In the genomic region with DNA sequence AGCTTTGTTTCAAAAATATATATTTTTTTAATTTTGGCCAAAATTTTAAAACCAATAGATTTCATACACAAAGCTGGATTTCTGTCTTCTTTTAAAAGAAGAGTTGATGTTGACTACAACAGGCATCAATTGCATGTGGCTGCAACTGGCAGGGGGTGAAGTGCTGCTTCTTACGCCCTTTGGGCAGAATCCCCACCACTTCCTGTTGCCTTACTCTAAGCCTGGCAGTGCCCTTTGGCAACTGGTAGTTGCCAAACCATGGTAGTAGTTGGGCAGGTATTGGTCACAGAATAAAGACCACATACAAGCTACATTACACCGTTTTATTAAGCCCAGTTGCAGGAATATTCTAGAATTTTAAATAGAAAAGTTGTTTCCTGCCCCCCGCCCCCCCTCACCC, we compare ENCODE assay signal across 25 cellular contexts. TPM values are rescaled to one million over a fixed set of nuclear protein-coding genes. Genes with fewer than 3 reads are reported as not detected.
"Had no signal": no experiment of that assay in that cellular context is flagged by ENCODE, and none has a peak within 500 bp of the region (broad histone marks: within the 10 kb centered on the region; RNA-seq: fewer than 3 reads in every experiment).

No MANE protein-coding gene starts in this region.

- H3K36me3 Mint-ChIP-seq: memory B cell, natural killer cell, type B pancreatic cell had no signal

- H3K27me3 Mint-ChIP-seq: type B pancreatic cell had no signal

- H3K4me3 ChIP-seq: gastrocnemius medialis, heart left ventricle, hepatocyte, lung, pancreas, right lobe of liver, testis, tibial artery had no signal

- H3K4me1 ChIP-seq: gastrocnemius medialis, pancreas, testis had no signal

- H3K27ac ChIP-seq: gastrocnemius medialis, heart left ventricle, hepatocyte, neutrophil, pancreas, right lobe of liver, testis, tibial artery had no signal

- H3K79me2 ChIP-seq: hepatocyte had no signal

- H3K4me2 ChIP-seq: hepatocyte had no signal

- H2AFZ ChIP-seq: hepatocyte had no signal

- H3K4me1 Mint-ChIP-seq: memory B cell, natural killer cell had no signal

- H3K9me3 Mint-ChIP-seq: effector memory CD8-positive, alpha-beta T cell; memory B cell; natural killer cell; neural crest cell; type B pancreatic cell had no signal

- ATAC-seq: effector memory CD8-positive, alpha-beta T cell; gastrocnemius medialis; heart left ventricle; left lobe of liver; natural killer cell; pancreas; right lobe of liver had no signal

- DNase-seq: cortex of kidney; effector memory CD8-positive, alpha-beta T cell; gastrocnemius medialis; heart left ventricle; kidney; natural killer cell; pancreas; right lobe of liver; small intestine; stimulated activated CD4-positive, alpha-beta T cell treated with anti-CD3 and anti-CD28 coated beads, Interleukin-1b, Interleukin-23, amount 100 ng/mL, for 48 hours; stimulated activated CD4-positive, alpha-beta T cell treated with anti-CD3 and anti-CD28 coated beads, Interleukin-4, amount 100 ng/mL, for 1 hour; stimulated activated CD8-positive, alpha-beta memory T cell treated with anti-CD3 and anti-CD28 coated beads, Interleukin-4, amount 100 ng/mL, for 48 hours; stimulated activated naive CD4-positive, alpha-beta T cell; substantia nigra; testis; tibial artery had no signal

- H3K27me3 ChIP-seq: gastrocnemius medialis, heart left ventricle, hepatocyte, pancreas, right lobe of liver, testis, tibial artery had no signal

- H3K27ac Mint-ChIP-seq: effector memory CD8-positive, alpha-beta T cell; memory B cell; natural killer cell; progenitor cell of endocrine pancreas; type B pancreatic cell had no signal

- H3K4me3 Mint-ChIP-seq: effector memory CD8-positive, alpha-beta T cell; memory B cell; natural killer cell; neural crest cell; type B pancreatic cell had no signal

- H3K9me3 ChIP-seq: gastrocnemius medialis, heart left ventricle, neutrophil, pancreas, right lobe of liver, testis, tibial artery had no signal

- H3K36me3 ChIP-seq: gastrocnemius medialis, heart left ventricle, neutrophil, pancreas, right lobe of liver, tibial artery had no signal

RNA-seq across cellular contexts. Expression of a gene that starts 17.0 kb away (rescaled TPM):
- total RNA-seq: mononuclear cell, natural killer cell, neural crest cell had no signal
